ENCODE assay signal across 1 cellular context in genomic region chr2:165443524-165443923, GRCh38.
TF ChIP-seq lines count a peak whose summit lies in the region.

No MANE protein-coding gene starts in this region.

TF ChIP-seq in H1, 55 proteins besides CTCF, POLR2A, EP300 and RAD21:
- TF ChIP-seq FOSL1 (IDR thresholded peaks at IDR 0.05; ENCODE audit: insufficient read depth, low read depth, low read length): no peak
- TF ChIP-seq ASH2L (IDR thresholded peaks at IDR 0.05; ENCODE audit: low read length): no peak
- no peak for TF ChIP-seq GTF2F1 (IDR thresholded peaks at IDR 0.05; ENCODE audit: borderline replicate concordance, low read depth, low read length)
- TF ChIP-seq TBP (IDR thresholded peaks at IDR 0.05; ENCODE audit: low read depth, low read length): no peak
- TF ChIP-seq GABPA (IDR thresholded peaks at IDR 0.05; ENCODE audit: borderline replicate concordance, insufficient read depth, low read length): no peak
- no peak for TF ChIP-seq RXRA (IDR thresholded peaks at IDR 0.05; ENCODE audit: insufficient read depth, low read depth, low read length)
- TF ChIP-seq HDAC2 (IDR thresholded peaks at IDR 0.05; ENCODE audit: borderline replicate concordance in 1 of 2, low read depth in 2 of 2, low read length in 2 of 2): no peak
- no peak for TF ChIP-seq SRF (IDR thresholded peaks at IDR 0.05; ENCODE audit: low read depth, low read length)
- no peak for TF ChIP-seq E2F6 (IDR thresholded peaks at IDR 0.05)
- TF ChIP-seq RNF2 (IDR thresholded peaks at IDR 0.05; ENCODE audit: borderline replicate concordance, low read depth, low read length, missing control alignments, poor library complexity, severe bottlenecking): no peak
- no peak for TF ChIP-seq ATF3 (IDR thresholded peaks at IDR 0.05; ENCODE audit: insufficient read depth, low read depth, low read length)
- TF ChIP-seq YY1 (IDR thresholded peaks at IDR 0.05; ENCODE audit: low read depth, low read length): no peak
- no peak for TF ChIP-seq SIN3A (conservative IDR thresholded peaks at IDR 0.05 in 1 of 2, IDR thresholded peaks at IDR 0.05 in 1 of 2; ENCODE audit: low read depth in 1 of 2, low read length in 2 of 2)
- no peak for TF ChIP-seq KDM1A (IDR thresholded peaks at IDR 0.05; ENCODE audit: borderline replicate concordance, low read length)
- no peak for TF ChIP-seq SP4 (IDR thresholded peaks at IDR 0.05; ENCODE audit: low read length)
- TF ChIP-seq SIRT6 (IDR thresholded peaks at IDR 0.05; ENCODE audit: low read length): no peak
- no peak for TF ChIP-seq USF2 (IDR thresholded peaks at IDR 0.05; ENCODE audit: low read length)
- no peak for TF ChIP-seq ATF2 (IDR thresholded peaks at IDR 0.05; ENCODE audit: low read length)
